9 cellular contexts compared by ENCODE assay signal in the genomic region with DNA sequence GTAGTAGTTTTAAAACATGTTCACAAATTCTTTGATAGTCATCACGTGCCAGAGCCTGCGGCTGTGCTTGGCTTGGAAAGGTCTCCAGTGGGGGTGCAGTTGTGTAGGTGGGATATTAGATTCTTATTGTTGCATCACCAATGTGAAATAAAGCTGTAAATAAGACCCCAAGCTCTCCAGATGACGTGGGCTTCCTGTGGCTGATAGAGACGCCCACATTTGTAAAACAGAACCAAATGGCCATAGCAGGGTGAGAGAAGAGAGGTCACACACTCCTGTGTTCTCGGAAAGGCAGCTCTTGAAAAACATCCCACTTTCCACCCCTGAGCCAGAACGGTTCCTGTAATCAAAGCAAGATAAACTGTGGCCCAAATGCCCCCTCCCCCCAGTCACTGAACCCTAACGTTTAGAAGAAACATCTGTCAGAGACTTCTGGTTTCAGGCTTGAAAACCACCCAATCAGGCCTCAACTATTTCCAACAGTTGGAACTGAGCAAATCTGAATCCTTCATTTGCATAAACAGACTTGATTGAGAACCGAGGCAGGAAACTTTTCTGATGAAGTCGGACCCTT. TPM values are rescaled to one million over a fixed set of nuclear protein-coding genes. Genes with fewer than 3 reads are reported as not detected.
DNase-seq lines count a peak whose midpoint lies in the region; ATAC-seq, FAIRE-seq and TF ChIP-seq lines count a peak whose summit lies in the region.
"Had no signal": no experiment of that assay in that cellular context is flagged by ENCODE, and none has a peak within 500 bp of the region (broad histone marks: within the 10 kb centered on the region; RNA-seq: fewer than 3 reads in every experiment).

No MANE protein-coding gene starts in this region.

- ATAC-seq in HG03103 (IDR thresholded peaks at IDR 0.05; ENCODE audit: low read depth, unreplicated experiment), result peak; percentile 78
- peak; percentile 36 for ATAC-seq in activated naive CD8-positive, alpha-beta T cell treated with anti-CD3 and anti-CD28 coated beads, Interleukin-2, amount 10 ng/mL, durations not matched to agents 7 days and 5 days (ENCODE audit: low read depth)
- ATAC-seq: WTC11 had no signal

- H3K9me3 Mint-ChIP-seq in activated naive CD8-positive, alpha-beta T cell treated with anti-CD3 and anti-CD28 coated beads, Interleukin-2, amount 10 ng/mL, durations not matched to agents 7 days and 5 days, result no peaks in the 10 kb centered on the region

- TF ChIP-seq CTCF in kidney (IDR thresholded peaks at IDR 0.05; ENCODE audit: borderline replicate concordance, extremely low read depth, insufficient read depth), result no peak

- H3K9ac ChIP-seq in kidney (ENCODE audit: low read length in 2 of 2), result no peak overlapping the region

- H3K36me3 ChIP-seq in kidney (ENCODE audit: control insufficient read depth in 1 of 2, insufficient read depth in 2 of 2, low read length in 2 of 2), result no peaks in the 10 kb centered on the region

- H3K4me1 Mint-ChIP-seq in activated naive CD8-positive, alpha-beta T cell treated with anti-CD3 and anti-CD28 coated beads, Interleukin-2, amount 10 ng/mL, durations not matched to agents 7 days and 5 days, result peaks cover 12% of the 10 kb centered on the region

- H3K4me3 ChIP-seq in kidney (ENCODE audit: low read length in 2 of 2), result no peak overlapping the region

- intact Hi-C loops in kidney (cut with DNase I), result no loop called here

- FAIRE-seq in kidney (lab: Jason Lieb, UNC), result no peak

- H3K9me3 ChIP-seq in kidney (ENCODE audit: control insufficient read depth in 1 of 2, low read length in 2 of 2), result no peaks in the 10 kb centered on the region

- H3K27ac ChIP-seq in kidney (ENCODE audit: low read depth in 2 of 2, low read length in 2 of 2), result no peak overlapping the region

- peaks cover 4% of the 10 kb centered on the region for H3K27me3 Mint-ChIP-seq in activated naive CD8-positive, alpha-beta T cell treated with anti-CD3 and anti-CD28 coated beads, Interleukin-2, amount 10 ng/mL, durations not matched to agents 7 days and 5 days

- peak; percentile 21 to 38 for DNase-seq in stimulated activated CD4-positive, alpha-beta T cell treated with anti-CD3 and anti-CD28 coated beads, Interleukin-2, amount 100 ng/mL, for 24 hours
- DNase-seq in stimulated activated CD4-positive, alpha-beta T cell treated with anti-CD3 and anti-CD28 coated beads, Interleukin-1b, Interleukin-23, amount 100 ng/mL, for 48 hours, result no peak
- no peak for DNase-seq in activated naive CD8-positive, alpha-beta T cell treated with anti-CD3 and anti-CD28 coated beads, Interleukin-2, amount 10 ng/mL, durations not matched to agents 7 days and 5 days
- DNase-seq in GOT3 (lab: John Stamatoyannopoulos, UW), result no peak
- DNase-seq in kidney, result no peak
- DNase-seq in effector CD8-positive, alpha-beta T cell (lab: John Stamatoyannopoulos, UW), result no peak
- DNase-seq in LoVo (ENCODE audit: low spot score), result no peak

- no peak overlapping the region for H3K4me3 Mint-ChIP-seq in activated naive CD8-positive, alpha-beta T cell treated with anti-CD3 and anti-CD28 coated beads, Interleukin-2, amount 10 ng/mL, durations not matched to agents 7 days and 5 days
- H3K4me3 Mint-ChIP-seq: WTC11 had no signal

- no peaks in the 10 kb centered on the region for H3K4me1 ChIP-seq in kidney (ENCODE audit: control insufficient read depth in 1 of 2, insufficient read depth in 1 of 2, low read depth in 1 of 2, low read length in 2 of 2)

- peak overlapping the region; percentile 74 for H3K27ac Mint-ChIP-seq in activated naive CD8-positive, alpha-beta T cell treated with anti-CD3 and anti-CD28 coated beads, Interleukin-2, amount 10 ng/mL, durations not matched to agents 7 days and 5 days
- H3K27ac Mint-ChIP-seq: WTC11 had no signal

- H3K36me3 Mint-ChIP-seq in activated naive CD8-positive, alpha-beta T cell treated with anti-CD3 and anti-CD28 coated beads, Interleukin-2, amount 10 ng/mL, durations not matched to agents 7 days and 5 days, result no peaks in the 10 kb centered on the region
- H3K36me3 Mint-ChIP-seq: WTC11 had no signal

- POLR2A ChIA-PET in activated naive CD8-positive, alpha-beta T cell treated with anti-CD3 and anti-CD28 coated beads, Interleukin-2, amount 10 ng/mL, durations not matched to agents 7 days and 5 days (lab: Charles Lee), result interaction anchor here (0.7 kb wide), 1 partner anchor 20 kb away, joined by 3 read pairs; no protein-coding TSS in a partner anchor

RNA-seq across cellular contexts. Expression of a gene that starts 6.6 kb away (rescaled TPM):
- 10 to 100 TPM; 26.2 to 27.1 TPM for total RNA-seq in activated naive CD8-positive, alpha-beta T cell treated with anti-CD3 and anti-CD28 coated beads, Interleukin-2, amount 10 ng/mL, durations not matched to agents 7 days and 5 days
- total RNA-seq in kidney, result 40.2 TPM
- polyA plus RNA-seq in kidney (ENCODE audit: insufficient read depth, low read depth, low replicate concordance), result 95.7 TPM

Comparison
In these comparisons a context has a peak if more than half of its experiments do, and no peak if none do; other contexts are left out.
1. DNase-seq: peak in stimulated activated CD4-positive, alpha-beta T cell treated with anti-CD3 and anti-CD28 coated beads, Interleukin-2, amount 100 ng/mL, for 24 hours (2 of 2); none in stimulated activated CD4-positive, alpha-beta T cell treated with anti-CD3 and anti-CD28 coated beads, Interleukin-1b, Interleukin-23, amount 100 ng/mL, for 48 hours (single experiment), activated naive CD8-positive, alpha-beta T cell treated with anti-CD3 and anti-CD28 coated beads, Interleukin-2, amount 10 ng/mL, durations not matched to agents 7 days and 5 days (single experiment), GOT3 (single experiment), kidney (single experiment), effector CD8-positive, alpha-beta T cell (single experiment) and LoVo (single experiment).